20 cellular contexts compared by ENCODE assay signal in the genomic region with DNA sequence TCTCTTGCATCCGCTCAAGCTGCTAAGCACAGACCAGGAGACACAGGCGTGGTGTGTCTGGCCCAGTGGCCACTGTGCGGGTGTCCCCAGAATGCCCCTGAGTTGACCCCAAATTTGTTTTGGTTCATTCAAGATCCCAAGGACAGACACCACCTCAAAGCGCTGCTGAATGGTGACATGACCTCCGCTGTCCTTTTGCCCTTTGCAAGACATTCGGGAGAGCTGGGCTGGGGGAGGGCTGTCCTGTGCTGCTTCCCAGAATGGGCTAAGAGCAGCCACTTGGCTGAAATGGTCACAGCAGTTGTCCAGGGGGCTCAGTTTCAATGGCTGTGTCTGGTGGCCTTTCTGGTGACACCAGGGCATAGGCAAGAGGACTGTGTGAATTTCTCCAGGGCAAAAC.
DNase-seq lines count a peak whose midpoint lies in the region; ATAC-seq and TF ChIP-seq lines count a peak whose summit lies in the region.
"Had no signal": no experiment of that assay in that cellular context is flagged by ENCODE, and none has a peak within 500 bp of the region (broad histone marks: within the 10 kb centered on the region; RNA-seq: fewer than 3 reads in every experiment).

No MANE protein-coding gene starts in this region.

- H3K36me3 ChIP-seq in esophagus muscularis mucosa, result no peaks in the 10 kb centered on the region
- H3K36me3 ChIP-seq in neural progenitor cell, result no peaks in the 10 kb centered on the region
- H3K36me3 ChIP-seq: BLaER1 had no signal

- H2AFZ ChIP-seq in neural progenitor cell (replicated peaks), result no peak overlapping the region
- H2AFZ ChIP-seq: GM23248 had no signal

- no peak overlapping the region for H3K4me3 Mint-ChIP-seq in activated CD8-positive, alpha-beta T cell treated with anti-CD3 and anti-CD28 coated beads, Interleukin-2, amount 10 ng/mL, durations not matched to agents 7 days and 5 days
- no peak overlapping the region for H3K4me3 Mint-ChIP-seq in activated CD8-positive, alpha-beta T cell treated with anti-CD3 and anti-CD28 coated beads for 36 hours
- no peak overlapping the region for H3K4me3 Mint-ChIP-seq in neural progenitor cell
- H3K4me3 Mint-ChIP-seq: B cell; CD4-positive, CD25-positive, alpha-beta regulatory T cell; CD8-positive, alpha-beta T cell had no signal

- DNase-seq in activated CD8-positive, alpha-beta T cell treated with anti-CD3 and anti-CD28 coated beads, Interleukin-2, amount 10 ng/mL, durations not matched to agents 7 days and 5 days, result peak; percentile 6
- DNase-seq in activated CD8-positive, alpha-beta T cell treated with anti-CD3 and anti-CD28 coated beads for 36 hours, result no peak
- DNase-seq in esophagus muscularis mucosa (ENCODE audit: extremely low spot score) (peak; percentile 79), neural progenitor cell (ENCODE audit: low spot score) (peak; percentile 39)
- DNase-seq in stimulated activated CD4-positive, alpha-beta T cell treated with anti-CD3 and anti-CD28 coated beads, Interleukin-4, amount 100 ng/mL, for 4 hours, result no peak
- DNase-seq: Caco-2; CD4-positive, CD25-positive, alpha-beta regulatory T cell; CD8-positive, alpha-beta T cell; DMS 273 treated with DMSO at 0.1 percent for 48 hours; DMS79; EL; GDM1; GM23248; HCEC 1CT had no signal

- no peak for TF ChIP-seq EP300 in esophagus muscularis mucosa (IDR thresholded peaks at IDR 0.05)

- WGBS in esophagus muscularis mucosa, result 90% methylated on average over 5 of the region's 6 CpGs

- peaks cover 1% of the 10 kb centered on the region for H3K27me3 Mint-ChIP-seq in activated CD8-positive, alpha-beta T cell treated with anti-CD3 and anti-CD28 coated beads, Interleukin-2, amount 10 ng/mL, durations not matched to agents 7 days and 5 days (ENCODE audit: low read depth)
- peaks cover 4% of the 10 kb centered on the region for H3K27me3 Mint-ChIP-seq in activated CD8-positive, alpha-beta T cell treated with anti-CD3 and anti-CD28 coated beads for 36 hours
- H3K27me3 Mint-ChIP-seq in neural progenitor cell (ENCODE audit: insufficient read depth, low read depth), result peaks cover 34% of the 10 kb centered on the region

- H3K4me3 ChIP-seq in esophagus muscularis mucosa (no peak overlapping the region), neural progenitor cell (no peak overlapping the region)
- H3K4me3 ChIP-seq: BLaER1, GM12878, GM23248 had no signal

- no peaks in the 10 kb centered on the region for H3K79me2 ChIP-seq in neural progenitor cell (ENCODE audit: low read depth)

- no peaks in the 10 kb centered on the region for H4K20me1 ChIP-seq in neural progenitor cell (ENCODE audit: low read depth)
- H4K20me1 ChIP-seq: BLaER1 had no signal

- CTCF ChIA-PET in activated CD8-positive, alpha-beta T cell treated with anti-CD3 and anti-CD28 coated beads, Interleukin-2, amount 10 ng/mL, durations not matched to agents 7 days and 5 days (lab: Charles Lee), result no interaction called here
- CTCF ChIA-PET in activated CD8-positive, alpha-beta T cell treated with anti-CD3 and anti-CD28 coated beads for 36 hours (lab: Charles Lee), result no interaction called here

- H3K27ac ChIP-seq in esophagus muscularis mucosa (replicated peaks in 1 of 4) (no peak overlapping the region), neural progenitor cell (no peak overlapping the region)
- H3K27ac ChIP-seq: 22Rv1, BLaER1, C4-2B, GM23248 had no signal

- no peaks in the 10 kb centered on the region for H3K27me3 ChIP-seq in esophagus muscularis mucosa
- H3K27me3 ChIP-seq in neural progenitor cell, result no peaks in the 10 kb centered on the region
- H3K27me3 ChIP-seq: BLaER1 had no signal

- TF ChIP-seq POLR2A in esophagus muscularis mucosa (IDR thresholded peaks at IDR 0.05; ENCODE audit: low read depth), result no peak

- H3F3A ChIP-seq in neural progenitor cell (ENCODE audit: low read depth), result no peaks in the 10 kb centered on the region

- intact Hi-C loops in activated CD8-positive, alpha-beta T cell treated with anti-CD3 and anti-CD28 coated beads for 36 hours (cut with micrococcal nuclease), result no loop called here
- intact Hi-C loops in esophagus muscularis mucosa (cut with DNase I), result no loop called here

- H3K36me3 Mint-ChIP-seq in activated CD8-positive, alpha-beta T cell treated with anti-CD3 and anti-CD28 coated beads, Interleukin-2, amount 10 ng/mL, durations not matched to agents 7 days and 5 days (ENCODE audit: low read depth), result no peaks in the 10 kb centered on the region
- no peaks in the 10 kb centered on the region for H3K36me3 Mint-ChIP-seq in activated CD8-positive, alpha-beta T cell treated with anti-CD3 and anti-CD28 coated beads for 36 hours (ENCODE audit: low read depth)
- H3K36me3 Mint-ChIP-seq in neural progenitor cell, result no peaks in the 10 kb centered on the region
- H3K36me3 Mint-ChIP-seq: CD4-positive, CD25-positive, alpha-beta regulatory T cell; CD8-positive, alpha-beta T cell had no signal

- no peaks in the 10 kb centered on the region for H3K4me1 ChIP-seq in esophagus muscularis mucosa
- H3K4me1 ChIP-seq in neural progenitor cell, result peaks cover 20% of the 10 kb centered on the region
- H3K4me1 ChIP-seq: Caco-2 had no signal

- H3K4me1 Mint-ChIP-seq in activated CD8-positive, alpha-beta T cell treated with anti-CD3 and anti-CD28 coated beads, Interleukin-2, amount 10 ng/mL, durations not matched to agents 7 days and 5 days (ENCODE audit: low read depth), result no peaks in the 10 kb centered on the region
- H3K4me1 Mint-ChIP-seq in activated CD8-positive, alpha-beta T cell treated with anti-CD3 and anti-CD28 coated beads for 36 hours (ENCODE audit: low read depth), result no peaks in the 10 kb centered on the region
- peaks cover 48% of the 10 kb centered on the region for H3K4me1 Mint-ChIP-seq in neural progenitor cell
- H3K4me1 Mint-ChIP-seq: B cell; CD4-positive, CD25-positive, alpha-beta regulatory T cell had no signal

- H3K9me3 ChIP-seq in esophagus muscularis mucosa (no peaks in the 10 kb centered on the region), neural progenitor cell (ENCODE audit: low read depth) (no peaks in the 10 kb centered on the region)
- H3K9me3 ChIP-seq: BLaER1, Caco-2 had no signal

- no peak overlapping the region for H3K27ac Mint-ChIP-seq in activated CD8-positive, alpha-beta T cell treated with anti-CD3 and anti-CD28 coated beads, Interleukin-2, amount 10 ng/mL, durations not matched to agents 7 days and 5 days
- no peak overlapping the region for H3K27ac Mint-ChIP-seq in activated CD8-positive, alpha-beta T cell treated with anti-CD3 and anti-CD28 coated beads for 36 hours
- H3K27ac Mint-ChIP-seq in neural progenitor cell, result no peak overlapping the region
- H3K27ac Mint-ChIP-seq: B cell; CD4-positive, CD25-positive, alpha-beta regulatory T cell; CD8-positive, alpha-beta T cell had no signal

- no peak for TF ChIP-seq CTCF in activated CD8-positive, alpha-beta T cell treated with anti-CD3 and anti-CD28 coated beads for 36 hours (IDR thresholded peaks at IDR 0.05)
- TF ChIP-seq CTCF in esophagus muscularis mucosa (IDR thresholded peaks at IDR 0.05), result no peak
- no peak for TF ChIP-seq CTCF in neural progenitor cell (IDR thresholded peaks at IDR 0.05)

- no peaks in the 10 kb centered on the region for H3K9me3 Mint-ChIP-seq in activated CD8-positive, alpha-beta T cell treated with anti-CD3 and anti-CD28 coated beads, Interleukin-2, amount 10 ng/mL, durations not matched to agents 7 days and 5 days (ENCODE audit: insufficient read depth)
- H3K9me3 Mint-ChIP-seq in activated CD8-positive, alpha-beta T cell treated with anti-CD3 and anti-CD28 coated beads for 36 hours, result no peaks in the 10 kb centered on the region
- H3K9me3 Mint-ChIP-seq in neural progenitor cell, result peaks cover 3% of the 10 kb centered on the region
- H3K9me3 Mint-ChIP-seq: CD8-positive, alpha-beta T cell had no signal

- H3K9ac ChIP-seq in neural progenitor cell, result no peak overlapping the region
- H3K9ac ChIP-seq: BLaER1, GM23248 had no signal

- H3K4me2 ChIP-seq in neural progenitor cell, result no peak overlapping the region
- H3K4me2 ChIP-seq: BLaER1 had no signal

- POLR2A ChIA-PET in activated CD8-positive, alpha-beta T cell treated with anti-CD3 and anti-CD28 coated beads, Interleukin-2, amount 10 ng/mL, durations not matched to agents 7 days and 5 days (lab: Charles Lee), result interaction anchor here (0.6 kb wide), 1 partner anchor 944 kb away, joined by 3 read pairs; no protein-coding TSS in a partner anchor
- POLR2A ChIA-PET in activated CD8-positive, alpha-beta T cell treated with anti-CD3 and anti-CD28 coated beads for 36 hours (lab: Charles Lee), result no interaction called here

- ATAC-seq in activated CD8-positive, alpha-beta T cell treated with anti-CD3 and anti-CD28 coated beads, Interleukin-2, amount 10 ng/mL, durations not matched to agents 7 days and 5 days, result no peak
- no peak for ATAC-seq in activated CD8-positive, alpha-beta T cell treated with anti-CD3 and anti-CD28 coated beads for 36 hours
- ATAC-seq in HG02759 (IDR thresholded peaks at IDR 0.05; ENCODE audit: unreplicated experiment), result no peak
- ATAC-seq: CD8-positive, alpha-beta T cell; GM12878 had no signal

Comparison
In these comparisons a context has a peak if more than half of its experiments do, and no peak if none do; other contexts are left out.
1. DNase-seq: peak in activated CD8-positive, alpha-beta T cell treated with anti-CD3 and anti-CD28 coated beads, Interleukin-2, amount 10 ng/mL, durations not matched to agents 7 days and 5 days (single experiment), esophagus muscularis mucosa (single experiment) and neural progenitor cell (single experiment); none in activated CD8-positive, alpha-beta T cell treated with anti-CD3 and anti-CD28 coated beads for 36 hours (single experiment) and stimulated activated CD4-positive, alpha-beta T cell treated with anti-CD3 and anti-CD28 coated beads, Interleukin-4, amount 100 ng/mL, for 4 hours (0 of 2).